ENCODE assay signal across 1 cellular context in the genomic region with DNA sequence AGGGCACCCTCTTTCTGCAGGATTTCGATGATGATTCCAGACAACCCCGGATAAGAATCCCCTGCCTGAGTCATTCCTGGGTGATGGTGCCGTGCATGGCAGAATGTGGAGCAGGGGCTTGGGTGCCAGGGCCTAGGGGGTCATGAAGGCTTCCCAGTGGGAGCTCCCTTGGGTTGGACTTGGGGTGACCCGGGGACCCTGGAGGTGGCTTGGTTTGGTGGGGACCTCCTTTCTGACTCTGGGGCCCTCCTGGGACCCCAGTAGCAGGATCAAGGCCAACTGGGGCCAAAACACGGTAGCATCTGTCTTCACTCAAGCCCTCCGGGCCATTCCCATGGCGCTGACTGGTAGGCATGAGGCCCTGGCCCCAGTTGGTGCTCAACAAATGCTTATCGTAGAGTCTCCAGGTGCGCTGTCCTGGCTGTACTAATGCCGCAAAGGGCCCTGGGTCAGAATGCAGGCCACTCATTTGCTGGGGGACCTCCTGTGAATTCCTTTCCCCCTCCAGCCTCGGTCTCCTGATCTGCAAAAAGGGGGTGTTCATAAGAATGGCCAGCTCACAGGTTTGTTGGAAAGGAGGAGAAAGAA. TPM values are rescaled to one million over a fixed set of nuclear protein-coding genes. Genes with fewer than 3 reads are reported as not detected.
"Had no signal": no experiment of that assay in that cellular context is flagged by ENCODE, and none has a peak within 500 bp of the region (broad histone marks: within the 10 kb centered on the region; RNA-seq: fewer than 3 reads in every experiment).

No MANE protein-coding gene starts in this region.

RNA-seq across cellular contexts. Expression of a gene that starts 44.4 kb away (rescaled TPM):
- polyA plus RNA-seq: immature natural killer cell had no signal
